ENCODE assay signal across 16 cellular contexts in the genomic region with DNA sequence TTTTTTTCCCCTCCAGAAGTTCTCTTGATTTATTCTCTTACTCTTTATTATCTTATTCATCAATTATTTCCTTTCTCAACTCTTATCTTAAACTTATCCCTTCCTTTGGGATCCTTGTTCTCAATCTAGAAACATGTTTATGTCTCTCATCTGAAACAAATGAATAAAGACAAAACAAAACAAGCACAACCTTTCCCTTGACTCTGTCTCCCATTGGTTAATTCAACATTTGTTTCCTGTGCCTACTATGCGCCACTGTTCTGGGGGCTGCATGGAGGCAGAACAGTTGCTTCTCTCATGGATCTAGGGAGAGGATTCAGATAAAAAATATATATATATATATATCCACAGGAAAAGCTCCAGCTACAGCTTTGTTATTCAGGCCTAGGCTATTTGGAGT. TPM values are rescaled to one million over a fixed set of nuclear protein-coding genes. Genes with fewer than 3 reads are reported as not detected.
"Had no signal": no experiment of that assay in that cellular context is flagged by ENCODE, and none has a peak within 500 bp of the region (broad histone marks: within the 10 kb centered on the region; RNA-seq: fewer than 3 reads in every experiment).

No MANE protein-coding gene starts in this region.

- DNase-seq: activated CD4-positive, alpha-beta T cell treated with anti-CD3 and anti-CD28 coated beads, Interleukin-2, amount 50 U/mL, for 1 hour; activated CD4-positive, CD25-positive, alpha-beta regulatory T cell treated with anti-CD3 and anti-CD28 coated beads, Interleukin-2, amount 50 U/mL, for 72 hours; activated CD8-positive, alpha-beta memory T cell treated with anti-CD3 and anti-CD28 coated beads for 24 hours; activated effector memory CD4-positive, alpha-beta T cell treated with anti-CD3 and anti-CD28 coated beads, Interleukin-2, amount 50 U/mL, for 16 hours; activated T-cell treated with anti-CD3 and anti-CD28 coated beads, Interleukin-2, amount 50 U/mL, for 72 hours; dorsolateral prefrontal cortex; glutamatergic neuron; naive thymus-derived CD8-positive, alpha-beta T cell; spleen; stimulated activated CD4-positive, alpha-beta T cell treated with anti-CD3 and anti-CD28 coated beads, Interleukin-4, amount 100 ng/mL, for 4 hours; stimulated activated naive B cell treated with anti-CD40 and anti-IgM and Interleukin-4, amounts not matched to agents 10 μg/mL and 1 μg/mL and 100 μg/mL, for 72 hours had no signal

- H3K9me3 ChIP-seq: pancreas had no signal

- H3K27ac ChIP-seq: cardiac muscle cell, foreskin keratinocyte, spleen had no signal

- H3K27me3 ChIP-seq: cardiac muscle cell, dorsolateral prefrontal cortex had no signal

- ATAC-seq: activated T-cell treated with anti-CD3 and anti-CD28 coated beads, Interleukin-2, amount 50 U/mL, for 72 hours; naive thymus-derived CD8-positive, alpha-beta T cell; stimulated activated naive B cell treated with anti-CD40 and anti-IgM and Interleukin-4, amounts not matched to agents 10 μg/mL and 1 μg/mL and 100 μg/mL, for 72 hours had no signal

- H3K4me3 Mint-ChIP-seq: activated naive CD4-positive, alpha-beta T cell treated with anti-CD3 and anti-CD28 coated beads, Interleukin-2, amount 50 U/mL, for 24 hours; activated T-cell treated with anti-CD3 and anti-CD28 coated beads, Interleukin-2, amount 50 U/mL, for 72 hours; stimulated activated naive B cell treated with anti-CD40 and anti-IgM and Interleukin-4, amounts not matched to agents 10 μg/mL and 1 μg/mL and 100 μg/mL, for 72 hours had no signal

- H3K36me3 Mint-ChIP-seq: activated naive CD4-positive, alpha-beta T cell treated with anti-CD3 and anti-CD28 coated beads, Interleukin-2, amount 50 U/mL, for 24 hours; stimulated activated naive B cell treated with anti-CD40 and anti-IgM and Interleukin-4, amounts not matched to agents 10 μg/mL and 1 μg/mL and 100 μg/mL, for 72 hours had no signal

- H3K4me3 ChIP-seq: cardiac muscle cell, dorsolateral prefrontal cortex, lung, pancreas, spleen had no signal

- H3K36me3 ChIP-seq: cardiac muscle cell, pancreas, spleen had no signal

- H3K27ac Mint-ChIP-seq: activated naive CD4-positive, alpha-beta T cell treated with anti-CD3 and anti-CD28 coated beads, Interleukin-2, amount 50 U/mL, for 24 hours; activated T-cell treated with anti-CD3 and anti-CD28 coated beads, Interleukin-2, amount 50 U/mL, for 72 hours; naive thymus-derived CD8-positive, alpha-beta T cell; stimulated activated naive B cell treated with anti-CD40 and anti-IgM and Interleukin-4, amounts not matched to agents 10 μg/mL and 1 μg/mL and 100 μg/mL, for 72 hours had no signal

- H3K4me1 ChIP-seq: pancreas had no signal

RNA-seq across cellular contexts. Expression of a gene that starts 5.2 kb away (rescaled TPM):
- total RNA-seq: activated T-cell treated with anti-CD3 and anti-CD28 coated beads, Interleukin-2, amount 50 U/mL, for 72 hours; naive thymus-derived CD8-positive, alpha-beta T cell had no signal
- polyA plus RNA-seq: naive thymus-derived CD8-positive, alpha-beta T cell had no signal
